8 cellular contexts compared by ENCODE assay signal in the genomic region with DNA sequence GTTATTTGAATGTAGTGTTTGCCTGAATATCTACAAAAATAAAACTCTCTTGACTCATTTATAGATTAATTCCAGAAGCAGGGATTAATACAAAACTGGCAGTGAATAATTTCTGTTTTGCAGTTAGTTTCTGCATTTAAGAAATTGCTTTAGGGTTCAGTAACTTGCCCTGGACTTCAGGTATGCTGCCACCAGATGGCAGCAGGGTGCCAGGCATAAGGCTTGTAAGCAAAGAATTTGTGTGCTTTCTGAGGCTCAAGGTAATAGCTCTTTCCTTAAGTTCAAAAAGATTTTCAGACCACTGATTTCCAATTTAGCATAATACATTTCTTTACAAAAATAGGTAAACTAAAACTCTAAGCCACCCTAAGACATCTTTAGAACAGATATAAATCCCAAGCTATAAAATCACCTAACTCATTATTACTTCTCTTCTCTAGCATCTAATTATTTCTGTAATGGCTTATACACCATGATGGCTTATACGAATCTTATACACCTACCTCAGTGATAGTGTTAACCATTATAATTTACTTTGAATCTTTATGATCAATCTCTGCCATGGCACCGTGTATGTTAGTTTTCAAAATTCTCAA.
DNase-seq lines count a peak whose midpoint lies in the region; ATAC-seq, FAIRE-seq and TF ChIP-seq lines count a peak whose summit lies in the region.

No MANE protein-coding gene starts in this region.

- CTCF ChIA-PET in T-cell (lab: Charles Lee): interaction anchor here (0.6 to 1.3 kb wide), 2 partner anchors 9 to 25 kb away, joined by 3 to 4 read pairs; no protein-coding TSS in a partner anchor

- H3K9me3 Mint-ChIP-seq in T-cell: peaks cover 4 to 11% (median 5%) of the 10 kb centered on the region in 3 donors

- no peak overlapping the region for H3K4me3 Mint-ChIP-seq in T-cell

- TF ChIP-seq CTCF in cardiac fibroblast (IDR thresholded peaks at IDR 0.05; ENCODE audit: low read depth, low read length): peak; percentile 91

- H3K4me1 Mint-ChIP-seq in T-cell: no peaks in the 10 kb centered on the region

- no peaks in the 10 kb centered on the region for H3K36me3 Mint-ChIP-seq in T-cell

- H3K27me3 Mint-ChIP-seq in T-cell: peaks cover 6 to 7% of the 10 kb centered on the region in 2 donors

- H3K27ac Mint-ChIP-seq in T-cell: no peak overlapping the region

- DNase-seq in EL (peak; percentile 48), H54 (ENCODE audit: insufficient read length, low spot score) (peak; percentile 11), NCI-H1105 (lab: John Stamatoyannopoulos, UW) (peak; percentile 10), T-cell (peak in 23 of 34 experiments; percentile 0 to 22 (median 7)), cardiac fibroblast (ENCODE audit: low read depth in 2 of 2) (peak; percentile 75 to 77), left kidney (ENCODE audit: low read depth, low spot score) (peak; percentile 86)
- peak; percentile 5 to 26 for DNase-seq in stimulated activated CD4-positive, alpha-beta T cell treated with anti-CD3 and anti-CD28 coated beads, Interleukin-4, amount 100 ng/mL, for 4 hours

- POLR2A ChIA-PET in T-cell (lab: Charles Lee): no interaction called here

- FAIRE-seq in H54 (lab: Jason Lieb, UNC): peak; percentile 53

- ATAC-seq in T-cell (replicated peaks in 1 of 4) (no peak), HG03565 (IDR thresholded peaks at IDR 0.05; ENCODE audit: unreplicated experiment) (no peak)

- no peak for TF ChIP-seq POLR2A in H54 (IDR thresholded peaks at IDR 0.05; ENCODE audit: low read depth, low read length)

- no peak overlapping the region for H3K4me3 ChIP-seq in cardiac fibroblast (replicated peaks in 1 of 2; ENCODE audit: low read depth in 2 of 2, low read length in 2 of 2)

Comparison
In these comparisons a context has a peak if more than half of its experiments do, and no peak if none do; other contexts are left out.
1. DNase-seq: peak in every context shown above with its lines; median percentile 86 in left kidney; 76 in cardiac fibroblast; 48 in EL; 16 in stimulated activated CD4-positive, alpha-beta T cell treated with anti-CD3 and anti-CD28 coated beads, Interleukin-4, amount 100 ng/mL, for 4 hours; 11 in H54; 10 in NCI-H1105; 7 in T-cell.